13 cellular contexts compared by ENCODE assay signal in genomic region chr4:107213410-107213809, GRCh38.
"Had no signal": no experiment of that assay in that cellular context is flagged by ENCODE, and none has a peak within 500 bp of the region (broad histone marks: within the 10 kb centered on the region; RNA-seq: fewer than 3 reads in every experiment).

No MANE protein-coding gene starts in this region.

- H3K9me3 ChIP-seq: esophagus squamous epithelium, gastroesophageal sphincter had no signal

- ATAC-seq: gastroesophageal sphincter, left ventricle myocardium superior, sciatic nerve had no signal

- H3K36me3 ChIP-seq: cardiac muscle cell, esophagus squamous epithelium, gastroesophageal sphincter had no signal

- DNase-seq: activated CD4-positive, alpha-beta memory T cell treated with anti-CD3 and anti-CD28 coated beads, Interleukin-2, amount 10 ng/mL, durations not matched to agents 7 days and 5 days; activated gamma-delta T cell treated with Interleukin-2 at 50 U/mL for 16 hours; activated naive CD8-positive, alpha-beta T cell treated with anti-CD3 and anti-CD28 coated beads for 36 hours; activated T-cell treated with anti-CD3 and anti-CD28 coated beads, Interleukin-2, amount 50 U/mL, for 48 hours; esophagus squamous epithelium; left ventricle myocardium superior; stimulated activated CD4-positive, alpha-beta T cell treated with anti-CD3 and anti-CD28 coated beads, Interleukin-2, amount 100 ng/mL, for 24 hours; stimulated activated naive CD4-positive, alpha-beta T cell treated with Interleukin-2 at 50 U/mL for 16 hours; trophoblast cell had no signal

- H3K27ac ChIP-seq: cardiac muscle cell, esophagus squamous epithelium, gastroesophageal sphincter, VCaP had no signal

- H3K4me1 ChIP-seq: gastroesophageal sphincter had no signal

- H3K4me3 ChIP-seq: cardiac muscle cell, esophagus squamous epithelium, gastroesophageal sphincter had no signal

- H3K27me3 ChIP-seq: cardiac muscle cell, esophagus squamous epithelium, gastroesophageal sphincter had no signal
